1 cellular context compared by ENCODE assay signal in genomic region chr9:8235489-8235888, GRCh38.
TF ChIP-seq lines count a peak whose summit lies in the region.

No MANE protein-coding gene starts in this region.

TF ChIP-seq in WTC11, 78 proteins besides CTCF, POLR2A, EP300 and RAD21 (continued from another document):
- TF ChIP-seq E2F1 (CRISPR knock-in tag; IDR thresholded peaks at IDR 0.05) (no peak), GRHL2 (CRISPR knock-in tag; IDR thresholded peaks at IDR 0.05; ENCODE audit: insufficient replicate concordance, severe bottlenecking) (no peak), FOXP1 (CRISPR knock-in tag; IDR thresholded peaks at IDR 0.05; ENCODE audit: borderline replicate concordance) (no peak), ZMAT4 (CRISPR knock-in tag; IDR thresholded peaks at IDR 0.05) (no peak), RELA (CRISPR knock-in tag; IDR thresholded peaks at IDR 0.05; ENCODE audit: borderline replicate concordance) (no peak), NFYB (CRISPR knock-in tag; conservative IDR thresholded peaks at IDR 0.05; ENCODE audit: low read depth) (no peak), NR2C2 (CRISPR knock-in tag; IDR thresholded peaks at IDR 0.05) (no peak)
